ENCODE assay signal across 23 cellular contexts in genomic region chr1:8687539-8687938, GRCh38.
DNase-seq lines count a peak whose midpoint lies in the region; ATAC-seq and TF ChIP-seq lines count a peak whose summit lies in the region.
"Had no signal": no experiment of that assay in that cellular context is flagged by ENCODE, and none has a peak within 500 bp of the region (broad histone marks: within the 10 kb centered on the region; RNA-seq: fewer than 3 reads in every experiment).

No MANE protein-coding gene starts in this region.

- CTCF ChIA-PET in activated CD4-positive, alpha-beta T cell treated with anti-CD3 and anti-CD28 coated beads, Interleukin-2, amount 10 ng/mL, durations not matched to agents 7 days and 5 days (lab: Charles Lee): interaction anchor here (0.6 to 4.5 kb wide), 5 partner anchors 13 to 127 kb away, joined by 3 to 14 read pairs (median 3); no protein-coding TSS in a partner anchor

- intact Hi-C loops in dorsolateral prefrontal cortex (cut with DNase I): no loop called here
- intact Hi-C loops in vagina (cut with DNase I): no loop called here

- H3K27me3 ChIP-seq in dorsolateral prefrontal cortex: no peaks in the 10 kb centered on the region
- no peaks in the 10 kb centered on the region for H3K27me3 ChIP-seq in vagina

- peaks cover 37% of the 10 kb centered on the region for H3K4me1 Mint-ChIP-seq in nephron
- H3K4me1 Mint-ChIP-seq in activated T-cell treated with anti-CD3 and anti-CD28 coated beads, Interleukin-2, amount 50 U/mL, for 72 hours (ENCODE audit: low read depth): peaks cover 49% of the 10 kb centered on the region
- peaks cover 45% of the 10 kb centered on the region for H3K4me1 Mint-ChIP-seq in activated CD4-positive, alpha-beta T cell treated with anti-CD3 and anti-CD28 coated beads, Interleukin-2, amount 10 ng/mL, durations not matched to agents 7 days and 5 days

- H3K9me3 ChIP-seq in vagina: no peaks in the 10 kb centered on the region
- H3K9me3 ChIP-seq: thoracic aorta had no signal

- H3K9me3 Mint-ChIP-seq in nephron: peaks cover 5% of the 10 kb centered on the region
- no peaks in the 10 kb centered on the region for H3K9me3 Mint-ChIP-seq in activated T-cell treated with anti-CD3 and anti-CD28 coated beads, Interleukin-2, amount 50 U/mL, for 72 hours
- H3K9me3 Mint-ChIP-seq in activated CD4-positive, alpha-beta T cell treated with anti-CD3 and anti-CD28 coated beads, Interleukin-2, amount 10 ng/mL, durations not matched to agents 7 days and 5 days: no peaks in the 10 kb centered on the region
- H3K9me3 Mint-ChIP-seq: activated T-helper 1 cell treated with anti-CD3 and anti-CD28 coated beads, Interleukin-12 subunit alpha, Interleukin-12 subunit beta, Interleukin-2, Interleukin-4 antibody, amounts not matched to agents 30 ng/mL and 10 ng/mL and 1 ng/mL, durations not matched to agents 14 hours and 24 hours and 36 hours; CD8-positive, alpha-beta memory T cell; memory B cell; T-helper 2 cell treated with Interferon-gamma antibody and Interleukin-4, amounts not matched to agents 5 μg/mL and 100 μg/mL, for 36 hours had no signal

- no peak overlapping the region for H3K4me3 Mint-ChIP-seq in nephron
- no peak overlapping the region for H3K4me3 Mint-ChIP-seq in activated T-cell treated with anti-CD3 and anti-CD28 coated beads, Interleukin-2, amount 50 U/mL, for 72 hours
- no peak overlapping the region for H3K4me3 Mint-ChIP-seq in activated CD4-positive, alpha-beta T cell treated with anti-CD3 and anti-CD28 coated beads, Interleukin-2, amount 10 ng/mL, durations not matched to agents 7 days and 5 days
- H3K4me3 Mint-ChIP-seq: activated CD8-positive, alpha-beta memory T cell treated with anti-CD3 and anti-CD28 coated beads, Interleukin-2, amount 10 ng/mL, durations not matched to agents 7 days and 5 days; activated T-helper 1 cell treated with anti-CD3 and anti-CD28 coated beads, Interleukin-12 subunit alpha, Interleukin-12 subunit beta, Interleukin-2, Interleukin-4 antibody, amounts not matched to agents 30 ng/mL and 10 ng/mL and 1 ng/mL, durations not matched to agents 14 hours and 24 hours and 36 hours; CD8-positive, alpha-beta memory T cell; memory B cell had no signal

- POLR2A ChIA-PET in activated CD4-positive, alpha-beta T cell treated with anti-CD3 and anti-CD28 coated beads, Interleukin-2, amount 10 ng/mL, durations not matched to agents 7 days and 5 days (lab: Charles Lee): no interaction called here

- TF ChIP-seq CTCF in dorsolateral prefrontal cortex (IDR thresholded peaks at IDR 0.05 in 54 of 56, conservative IDR thresholded peaks at IDR 0.05 in 2 of 56; ENCODE audit: low read depth in 1 of 56, partially characterized antibody in 56 of 56): no peak
- no peak for TF ChIP-seq CTCF in nephron (IDR thresholded peaks at IDR 0.05; ENCODE audit: unreplicated experiment in 3 of 3)
- TF ChIP-seq CTCF in vagina (IDR thresholded peaks at IDR 0.05): no peak

- peaks cover 14% of the 10 kb centered on the region for H3K4me1 ChIP-seq in vagina

- no peak for ATAC-seq in activated T-cell treated with anti-CD3 and anti-CD28 coated beads, Interleukin-2, amount 50 U/mL, for 72 hours (replicated peaks in 1 of 2)
- ATAC-seq: activated CD8-positive, alpha-beta memory T cell treated with anti-CD3 and anti-CD28 coated beads, Interleukin-2, amount 10 ng/mL, durations not matched to agents 7 days and 5 days; SK-N-SH treated with all-trans-retinoic acid at 6 μM for 48 hours had no signal

- H3K36me3 Mint-ChIP-seq in nephron (ENCODE audit: low read depth): peaks cover 11% of the 10 kb centered on the region
- peaks cover 5% of the 10 kb centered on the region in 2 donors for H3K36me3 Mint-ChIP-seq in activated T-cell treated with anti-CD3 and anti-CD28 coated beads, Interleukin-2, amount 50 U/mL, for 72 hours (ENCODE audit: insufficient read depth in 2 of 2)
- H3K36me3 Mint-ChIP-seq in activated CD4-positive, alpha-beta T cell treated with anti-CD3 and anti-CD28 coated beads, Interleukin-2, amount 10 ng/mL, durations not matched to agents 7 days and 5 days (ENCODE audit: low read depth): peaks cover 4% of the 10 kb centered on the region
- H3K36me3 Mint-ChIP-seq: memory B cell had no signal

- no peaks in the 10 kb centered on the region for H3K36me3 ChIP-seq in vagina
- H3K36me3 ChIP-seq: thoracic aorta had no signal

- H3K27ac ChIP-seq in dorsolateral prefrontal cortex (peak overlapping the region in 43 of 59 donors; percentile 16 to 77 (median 58)), vagina (peak overlapping the region; percentile 53)
- H3K27ac ChIP-seq: thoracic aorta had no signal

- DNase-seq in NCI-H524 treated with DMSO at 0.1 percent for 48 hours (lab: John Stamatoyannopoulos, UW): peak; percentile 64
- no peak for DNase-seq in dorsolateral prefrontal cortex
- no peak for DNase-seq in vagina (ENCODE audit: extremely low spot score in 2 of 2)
- no peak for DNase-seq in activated T-cell treated with anti-CD3 and anti-CD28 coated beads, Interleukin-2, amount 50 U/mL, for 72 hours
- DNase-seq in DMS 273 (lab: John Stamatoyannopoulos, UW; ENCODE audit: unreplicated experiment): no peak
- DNase-seq in activated CD4-positive, alpha-beta T cell treated with anti-CD3 and anti-CD28 coated beads, Interleukin-2, amount 10 ng/mL, durations not matched to agents 7 days and 5 days: no peak
- DNase-seq: activated CD4-positive, alpha-beta T cell treated with anti-CD3 and anti-CD28 coated beads, Interleukin-2, amount 50 U/mL, for 1 hour; activated CD8-positive, alpha-beta memory T cell treated with anti-CD3 and anti-CD28 coated beads, Interleukin-2, amount 10 ng/mL, durations not matched to agents 7 days and 5 days; activated naive CD4-positive, alpha-beta T cell treated with anti-CD3 and anti-CD28 coated beads, Interleukin-2, amount 50 U/mL, for 16 hours; CD8-positive, alpha-beta memory T cell; GDM1; GOT3; Kasumi-1; NCI-H1048; stimulated activated CD4-positive, alpha-beta T cell treated with anti-CD3 and anti-CD28 coated beads, Interleukin-12 subunit alpha, Interleukin-12 subunit beta, amount 100 ng/mL, for 4 hours; stimulated activated CD4-positive, alpha-beta T cell treated with anti-CD3 and anti-CD28 coated beads, Interleukin-4, amount 100 ng/mL, for 4 hours; stimulated activated naive CD4-positive, alpha-beta T cell had no signal

- H3K4me3 ChIP-seq in dorsolateral prefrontal cortex: no peak overlapping the region
- H3K4me3 ChIP-seq in vagina: no peak overlapping the region
- H3K4me3 ChIP-seq: thoracic aorta had no signal

- no peak for TF ChIP-seq POLR2A in vagina (IDR thresholded peaks at IDR 0.05)

- peak overlapping the region; percentile 82 to 92 (median 88) for H3K27ac Mint-ChIP-seq in nephron
- no peak overlapping the region for H3K27ac Mint-ChIP-seq in activated T-cell treated with anti-CD3 and anti-CD28 coated beads, Interleukin-2, amount 50 U/mL, for 72 hours
- H3K27ac Mint-ChIP-seq in activated CD4-positive, alpha-beta T cell treated with anti-CD3 and anti-CD28 coated beads, Interleukin-2, amount 10 ng/mL, durations not matched to agents 7 days and 5 days: no peak overlapping the region
- H3K27ac Mint-ChIP-seq: activated CD8-positive, alpha-beta memory T cell treated with anti-CD3 and anti-CD28 coated beads, Interleukin-2, amount 10 ng/mL, durations not matched to agents 7 days and 5 days; CD8-positive, alpha-beta memory T cell had no signal

- H3K27me3 Mint-ChIP-seq in nephron (ENCODE audit: low read depth): no peaks in the 10 kb centered on the region
- H3K27me3 Mint-ChIP-seq in activated T-cell treated with anti-CD3 and anti-CD28 coated beads, Interleukin-2, amount 50 U/mL, for 72 hours (ENCODE audit: low read depth): no peaks in the 10 kb centered on the region
- H3K27me3 Mint-ChIP-seq in activated CD4-positive, alpha-beta T cell treated with anti-CD3 and anti-CD28 coated beads, Interleukin-2, amount 10 ng/mL, durations not matched to agents 7 days and 5 days: no peaks in the 10 kb centered on the region
- H3K27me3 Mint-ChIP-seq: activated CD8-positive, alpha-beta memory T cell treated with anti-CD3 and anti-CD28 coated beads, Interleukin-2, amount 10 ng/mL, durations not matched to agents 7 days and 5 days; CD8-positive, alpha-beta memory T cell; memory B cell had no signal

Comparison
In these comparisons a context has a peak if more than half of its experiments do, and no peak if none do; other contexts are left out.
1. H3K27ac Mint-ChIP-seq: peak in nephron (3 of 3); none in activated T-cell treated with anti-CD3 and anti-CD28 coated beads, Interleukin-2, amount 50 U/mL, for 72 hours (single experiment) and activated CD4-positive, alpha-beta T cell treated with anti-CD3 and anti-CD28 coated beads, Interleukin-2, amount 10 ng/mL, durations not matched to agents 7 days and 5 days (single experiment).